ENCODE assay signal across 9 cellular contexts in genomic region chr11:26994579-26995210, GRCh38. TPM values are rescaled to one million over a fixed set of nuclear protein-coding genes. Genes with fewer than 3 reads are reported as not detected.
A peak's percentile ranks its signal among the peaks of the same experiment; 100 is the strongest.
DNase-seq lines count a peak whose midpoint lies in the region; ATAC-seq, FAIRE-seq and TF ChIP-seq lines count a peak whose summit lies in the region.
"Had no signal": no experiment of that assay in that cellular context is flagged by ENCODE, and none has a peak within 500 bp of the region (broad histone marks: within the 10 kb centered on the region; RNA-seq: fewer than 3 reads in every experiment).

No MANE protein-coding gene starts in this region.

- H3K9me3 ChIP-seq in H9 (ENCODE audit: control insufficient read depth, low read depth, low read length) (no peaks in the 10 kb centered on the region), keratinocyte (ENCODE audit: control insufficient read depth, low read depth, low read length) (no peaks in the 10 kb centered on the region)

- DNase-seq in H9 (peak; percentile 39), choroid plexus epithelial cell (ENCODE audit: low read depth) (no peak), keratinocyte (ENCODE audit: low read depth, low spot score) (no peak), skeletal muscle cell (ENCODE audit: low read depth) (no peak)
- DNase-seq in effector CD8-positive, alpha-beta T cell (lab: John Stamatoyannopoulos, UW) = no peak
- no peak for DNase-seq in activated CD4-positive, alpha-beta T cell treated with anti-CD3 and anti-CD28 coated beads for 1 hour
- DNase-seq: DMS153 had no signal

- ATAC-seq in HG03460 (IDR thresholded peaks at IDR 0.05; ENCODE audit: unreplicated experiment) = no peak
- ATAC-seq in HG02759 (IDR thresholded peaks at IDR 0.05; ENCODE audit: unreplicated experiment) = no peak

- H3K27ac Mint-ChIP-seq in H9 = no peak overlapping the region

- no peak overlapping the region for H4K91ac ChIP-seq in H9 (ENCODE audit: insufficient read length, low read depth, low read length)

- no peak overlapping the region for H2AK5ac ChIP-seq in H9 (ENCODE audit: insufficient read length, low read length)

- H2AFZ ChIP-seq in H9 (ENCODE audit: low read length) = no peak overlapping the region
- H2AFZ ChIP-seq in keratinocyte (ENCODE audit: control insufficient read depth, low read length) = no peak overlapping the region

- no peak overlapping the region for H4K8ac ChIP-seq in H9 (replicated peaks; ENCODE audit: insufficient read length, low read depth, low read length)

- H2BK20ac ChIP-seq in H9 (ENCODE audit: low read depth, low read length, poor library complexity, severe bottlenecking) = no peak overlapping the region

- no peak overlapping the region for H3K56ac ChIP-seq in H9 (ENCODE audit: insufficient read length, low read depth, low read length)

- no peaks in the 10 kb centered on the region for H3K36me3 Mint-ChIP-seq in H9 (ENCODE audit: insufficient read depth in 1 of 3, low read depth in 3 of 3)

- H3K4me1 Mint-ChIP-seq in H9 = peaks cover 13 to 14% of the 10 kb centered on the region in 2 experiments

- H3K27me3 Mint-ChIP-seq in H9 (ENCODE audit: low read depth) = peaks cover 17% of the 10 kb centered on the region

- H4K20me1 ChIP-seq in H9 (ENCODE audit: control insufficient read depth, insufficient read depth, insufficient read length) (peaks cover 3% of the 10 kb centered on the region), keratinocyte (ENCODE audit: control insufficient read depth, extremely low read depth, insufficient read depth, low read length) (no peaks in the 10 kb centered on the region)

- H3K4me1 ChIP-seq in H9 (ENCODE audit: insufficient read depth, low read length) (no peaks in the 10 kb centered on the region), keratinocyte (ENCODE audit: control insufficient read depth, extremely low read depth, insufficient read depth, low read length) (peaks cover 11% of the 10 kb centered on the region)

- WGBS in H9 (ENCODE audit: extremely low coverage, insufficient read length, low lambda C conversion rate) = no CpG with 5 or more reads among the region's 23 CpGs

- no peak overlapping the region for H3K14ac ChIP-seq in H9 (ENCODE audit: insufficient read depth, low read length)

- H3K9ac ChIP-seq in H9 (ENCODE audit: extremely low read depth, insufficient read length, low read length) (no peak overlapping the region), keratinocyte (ENCODE audit: control insufficient read depth, extremely low read depth, insufficient read depth, low read length) (no peak overlapping the region)

- peak overlapping the region; percentile 22 for H3K4me2 ChIP-seq in H9 (ENCODE audit: insufficient read depth, insufficient read length, low read length)
- peak overlapping the region; percentile 87 for H3K4me2 ChIP-seq in keratinocyte (ENCODE audit: control insufficient read depth, extremely low read depth, insufficient read depth, low read depth, low read length)

- H3K23me2 ChIP-seq in H9 (ENCODE audit: insufficient read length, low read depth, low read length, poor library complexity, severe bottlenecking) = no peaks in the 10 kb centered on the region

- no peaks in the 10 kb centered on the region for H3K79me1 ChIP-seq in H9 (ENCODE audit: insufficient read depth, low read depth, low read length, poor library complexity, severe bottlenecking)

- no peaks in the 10 kb centered on the region for H3K9me3 Mint-ChIP-seq in H9

- H3K23ac ChIP-seq in H9 (ENCODE audit: insufficient read length, low read depth, low read length) = no peak overlapping the region

- H2BK5ac ChIP-seq in H9 (ENCODE audit: insufficient read length, low read length) = no peak overlapping the region

- dilution Hi-C loops in keratinocyte (cut with MboI; ENCODE audit: extremely low pct_ligation_motif_present, low sequenced_read_pairs) = no loop called here

- no peaks in the 10 kb centered on the region for H3K36me3 ChIP-seq in keratinocyte (ENCODE audit: control insufficient read depth in 2 of 2, extremely low read depth in 1 of 2, insufficient read depth in 2 of 2, low read length in 2 of 2)

- H3K79me2 ChIP-seq in H9 (ENCODE audit: insufficient read depth, low read length) (no peaks in the 10 kb centered on the region), keratinocyte (ENCODE audit: control insufficient read depth, insufficient read depth, low read length) (no peaks in the 10 kb centered on the region)

- peak overlapping the region; percentile 54 to 60; a peak in 3 of 5 replicates for H3K4me3 Mint-ChIP-seq in H9

- no peaks in the 10 kb centered on the region for H3K9me1 ChIP-seq in keratinocyte (ENCODE audit: control insufficient read depth, extremely low read depth, insufficient read depth, low read length)

- TF ChIP-seq CTCF in H9 (conservative IDR thresholded peaks at IDR 0.05) (no peak), choroid plexus epithelial cell (conservative IDR thresholded peaks at IDR 0.05; ENCODE audit: low read depth, low read length) (no peak), keratinocyte (optimal IDR thresholded peaks at IDR 0.05 in 1 of 3, IDR thresholded peaks at IDR 0.05 in 1 of 3, conservative IDR thresholded peaks at IDR 0.05 in 1 of 3; ENCODE audit: extremely low read depth in 1 of 3, insufficient read depth in 2 of 3, low read length in 3 of 3) (peak in 2 of 3 experiments; percentile 3 to 14)

- H2BK15ac ChIP-seq in H9 (ENCODE audit: low read depth, low read length) = no peak overlapping the region

- peak overlapping the region; percentile 73 for H3K4me3 ChIP-seq in choroid plexus epithelial cell (ENCODE audit: low read depth, low read length)
- peak overlapping the region in 2 of 3 experiments; percentile 65 to 70 for H3K4me3 ChIP-seq in keratinocyte (ENCODE audit: control insufficient read depth in 2 of 3, extremely low read depth in 1 of 3, insufficient read depth in 2 of 3, low read depth in 1 of 3, low read length in 3 of 3)
- peak overlapping the region; percentile 81 for H3K4me3 ChIP-seq in skeletal muscle cell (ENCODE audit: low read depth, low read length)

- H3K4ac ChIP-seq in H9 (ENCODE audit: low read depth, low read length) = no peak overlapping the region

- H3K27me3 ChIP-seq in H9 (ENCODE audit: insufficient read depth, low read length) (no peaks in the 10 kb centered on the region), keratinocyte (ENCODE audit: control insufficient read depth, extremely low read depth, insufficient read depth, low read length) (peaks cover 13% of the 10 kb centered on the region)

- H3T11ph ChIP-seq in H9 (ENCODE audit: low read length) = no peak overlapping the region

- H4K5ac ChIP-seq in H9 (ENCODE audit: insufficient read length, low read depth, low read length) = no peak overlapping the region

- no peak overlapping the region for H3K18ac ChIP-seq in H9 (ENCODE audit: insufficient read length, low read depth, low read length)

- H2BK12ac ChIP-seq in H9 (ENCODE audit: insufficient read length, low read depth, low read length) = no peak overlapping the region

- H3K27ac ChIP-seq in H9 (ENCODE audit: insufficient read length, low read depth, low read length) (no peak overlapping the region), keratinocyte (ENCODE audit: control insufficient read depth, insufficient read depth, low read length) (no peak overlapping the region)

- FAIRE-seq in keratinocyte (lab: Jason Lieb, UNC) = no peak

- H2BK120ac ChIP-seq in H9 (ENCODE audit: low read depth, low read length, poor library complexity, severe bottlenecking) = no peak overlapping the region

RNA-seq across cellular contexts. Expression of gene FIBIN, which starts 0.8 kb away (rescaled TPM):
- total RNA-seq in H9 (2021) = not detected in 2 replicates
- 0.08 to 0.30 TPM (median 0.18 TPM) in 3 replicates for polyA plus RNA-seq in keratinocyte
- polyA plus RNA-seq in keratinocyte (2011; ENCODE audit: low read depth) = 0.27 TPM
- polyA plus RNA-seq in keratinocyte (2011; cell fraction: cytosol; rRNA removed) = 0.14 and 0.21 TPM in 2 replicates
- polyA plus RNA-seq in keratinocyte (2011; cell fraction: nucleus; rRNA removed) = 0.13 and 0.19 TPM in 2 replicates
- polyA plus RNA-seq in keratinocyte (2012; ENCODE audit: low replicate concordance) = 0.16 and 0.71 TPM in 2 replicates
- polyA minus RNA-seq in keratinocyte = not detected in 3 replicates
- not detected for polyA minus RNA-seq in keratinocyte (2011; cell fraction: cytosol; rRNA and poly(A)+ RNA removed)
- polyA minus RNA-seq in keratinocyte (2011; cell fraction: nucleus; rRNA and poly(A)+ RNA removed) = not detected in 2 replicates

RNA-seq across cellular contexts. Expression of gene BBOX1, which starts 45.9 kb away (rescaled TPM):
- total RNA-seq in H9 (2021) = not detected in 2 replicates
- 0.58 to 3.6 TPM (median 2.4 TPM) in 3 replicates for polyA plus RNA-seq in keratinocyte
- polyA plus RNA-seq in keratinocyte (2011; ENCODE audit: low read depth) = 13.3 TPM
- 1.5 and 3.1 TPM in 2 replicates for polyA plus RNA-seq in keratinocyte (2011; cell fraction: cytosol; rRNA removed)
- polyA plus RNA-seq in keratinocyte (2011; cell fraction: nucleus; rRNA removed) = 1.1 and 1.6 TPM in 2 replicates
- polyA plus RNA-seq in keratinocyte (2012; ENCODE audit: low replicate concordance) = 0.92 and 19.2 TPM in 2 replicates
- 2.1 to 2.5 TPM in 2 of 3 replicates, not detected in the other for polyA minus RNA-seq in keratinocyte
- not detected for polyA minus RNA-seq in keratinocyte (2011; cell fraction: cytosol; rRNA and poly(A)+ RNA removed)
- 1.2 and 2.1 TPM in 2 replicates for polyA minus RNA-seq in keratinocyte (2011; cell fraction: nucleus; rRNA and poly(A)+ RNA removed)

Comparison
In these comparisons a context has a peak if more than half of its experiments do, and no peak if none do; other contexts are left out.
1. CTCF ChIP-seq: peak in keratinocyte (2 of 3); none in H9 (single experiment) and choroid plexus epithelial cell (single experiment).
2. Peak in every context shown above with its lines, with median percentiles within 50 percentile points of each other: H3K4me3 ChIP-seq.